In genomic region chr10:110357252-110357780, GRCh38 we compare ENCODE assay signal across 1 cellular context.
TF ChIP-seq lines count a peak whose summit lies in the region.

No MANE protein-coding gene starts in this region.

TF ChIP-seq in GM12878, 131 proteins besides CTCF, POLR2A, EP300 and RAD21 (continued from another document and continues in another):
- TF ChIP-seq RAD51 (IDR thresholded peaks at IDR 0.05): peak; percentile 96
- TF ChIP-seq ZNF622 (IDR thresholded peaks at IDR 0.05): no peak
- no peak for TF ChIP-seq NR2C1 (IDR thresholded peaks at IDR 0.05)
- TF ChIP-seq STAT3 (IDR thresholded peaks at IDR 0.05; ENCODE audit: low read depth, low read length): no peak
- TF ChIP-seq GATAD2B (conservative IDR thresholded peaks at IDR 0.05; ENCODE audit: low read depth): peak; percentile 6
- TF ChIP-seq CEBPB (IDR thresholded peaks at IDR 0.05; ENCODE audit: borderline replicate concordance in 1 of 2, low read depth in 2 of 2, low read length in 2 of 2): no peak
- TF ChIP-seq IRF5 (IDR thresholded peaks at IDR 0.05; ENCODE audit: borderline replicate concordance): no peak
- no peak for TF ChIP-seq FOS (IDR thresholded peaks at IDR 0.05; ENCODE audit: borderline replicate concordance, extremely low read depth, insufficient read length)
- TF ChIP-seq, protein P1, sequence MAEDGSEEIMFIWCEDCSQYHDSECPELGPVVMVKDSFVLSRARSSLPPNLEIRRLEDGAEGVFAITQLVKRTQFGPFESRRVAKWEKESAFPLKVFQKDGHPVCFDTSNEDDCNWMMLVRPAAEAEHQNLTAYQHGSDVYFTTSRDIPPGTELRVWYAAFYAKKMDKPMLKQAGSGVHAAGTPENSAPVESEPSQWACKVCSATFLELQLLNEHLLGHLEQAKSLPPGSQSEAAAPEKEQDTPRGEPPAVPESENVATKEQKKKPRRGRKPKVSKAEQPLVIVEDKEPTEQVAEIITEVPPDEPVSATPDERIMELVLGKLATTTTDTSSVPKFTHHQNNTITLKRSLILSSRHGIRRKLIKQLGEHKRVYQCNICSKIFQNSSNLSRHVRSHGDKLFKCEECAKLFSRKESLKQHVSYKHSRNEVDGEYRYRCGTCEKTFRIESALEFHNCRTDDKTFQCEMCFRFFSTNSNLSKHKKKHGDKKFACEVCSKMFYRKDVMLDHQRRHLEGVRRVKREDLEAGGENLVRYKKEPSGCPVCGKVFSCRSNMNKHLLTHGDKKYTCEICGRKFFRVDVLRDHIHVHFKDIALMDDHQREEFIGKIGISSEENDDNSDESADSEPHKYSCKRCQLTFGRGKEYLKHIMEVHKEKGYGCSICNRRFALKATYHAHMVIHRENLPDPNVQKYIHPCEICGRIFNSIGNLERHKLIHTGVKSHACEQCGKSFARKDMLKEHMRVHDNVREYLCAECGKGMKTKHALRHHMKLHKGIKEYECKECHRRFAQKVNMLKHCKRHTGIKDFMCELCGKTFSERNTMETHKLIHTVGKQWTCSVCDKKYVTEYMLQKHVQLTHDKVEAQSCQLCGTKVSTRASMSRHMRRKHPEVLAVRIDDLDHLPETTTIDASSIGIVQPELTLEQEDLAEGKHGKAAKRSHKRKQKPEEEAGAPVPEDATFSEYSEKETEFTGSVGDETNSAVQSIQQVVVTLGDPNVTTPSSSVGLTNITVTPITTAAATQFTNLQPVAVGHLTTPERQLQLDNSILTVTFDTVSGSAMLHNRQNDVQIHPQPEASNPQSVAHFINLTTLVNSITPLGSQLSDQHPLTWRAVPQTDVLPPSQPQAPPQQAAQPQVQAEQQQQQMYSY (CRISPR knock-in tag; IDR thresholded peaks at IDR 0.05): no peak
- TF ChIP-seq SMAD1 (IDR thresholded peaks at IDR 0.05; ENCODE audit: low read depth, partially characterized antibody): no peak
- peak; percentile 77 for TF ChIP-seq USF2 (IDR thresholded peaks at IDR 0.05; ENCODE audit: borderline replicate concordance, low read depth, low read length)
- TF ChIP-seq TBL1XR1 (IDR thresholded peaks at IDR 0.05; ENCODE audit: low read depth, low read length): peak; percentile 36
- TF ChIP-seq, protein P2, sequence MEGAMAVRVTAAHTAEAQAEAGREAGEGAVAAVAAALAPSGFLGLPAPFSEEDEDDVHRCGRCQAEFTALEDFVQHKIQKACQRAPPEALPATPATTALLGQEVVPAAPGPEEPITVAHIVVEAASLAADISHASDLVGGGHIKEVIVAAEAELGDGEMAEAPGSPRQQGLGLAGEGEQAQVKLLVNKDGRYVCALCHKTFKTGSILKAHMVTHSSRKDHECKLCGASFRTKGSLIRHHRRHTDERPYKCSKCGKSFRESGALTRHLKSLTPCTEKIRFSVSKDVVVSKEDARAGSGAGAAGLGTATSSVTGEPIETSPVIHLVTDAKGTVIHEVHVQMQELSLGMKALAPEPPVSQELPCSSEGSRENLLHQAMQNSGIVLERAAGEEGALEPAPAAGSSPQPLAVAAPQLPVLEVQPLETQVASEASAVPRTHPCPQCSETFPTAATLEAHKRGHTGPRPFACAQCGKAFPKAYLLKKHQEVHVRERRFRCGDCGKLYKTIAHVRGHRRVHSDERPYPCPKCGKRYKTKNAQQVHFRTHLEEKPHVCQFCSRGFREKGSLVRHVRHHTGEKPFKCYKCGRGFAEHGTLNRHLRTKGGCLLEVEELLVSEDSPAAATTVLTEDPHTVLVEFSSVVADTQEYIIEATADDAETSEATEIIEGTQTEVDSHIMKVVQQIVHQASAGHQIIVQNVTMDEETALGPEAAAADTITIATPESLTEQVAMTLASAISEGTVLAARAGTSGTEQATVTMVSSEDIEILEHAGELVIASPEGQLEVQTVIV (IDR thresholded peaks at IDR 0.05; ENCODE audit: borderline replicate concordance, partially characterized antibody): no peak
- no peak; the same call in 1 of the 2 replicates for TF ChIP-seq POLR2AphosphoS2 (IDR thresholded peaks at IDR 0.05; ENCODE audit: low read depth, low read length)
- TF ChIP-seq ZNF274 (IDR thresholded peaks at IDR 0.05; ENCODE audit: insufficient read depth, insufficient read length): no peak
- peak; percentile 88 for TF ChIP-seq TCF12 (IDR thresholded peaks at IDR 0.05; ENCODE audit: low read depth, low read length)
- TF ChIP-seq SUPT20H (IDR thresholded peaks at IDR 0.05; ENCODE audit: borderline replicate concordance, control insufficient read depth, low read depth, low read length): no peak
- TF ChIP-seq MYC (IDR thresholded peaks at IDR 0.05; ENCODE audit: insufficient read depth, insufficient read length, insufficient replicate concordance, low read length, severe bottlenecking): no peak
- no peak for TF ChIP-seq FOXM1 (IDR thresholded peaks at IDR 0.05; ENCODE audit: low read depth, low read length)
- peak; percentile 21; the same call in 1 of the 2 replicates for TF ChIP-seq MEF2A (IDR thresholded peaks at IDR 0.05; ENCODE audit: insufficient read depth, low read depth, low read length)
- no peak for TF ChIP-seq ZBTB11 (CRISPR knock-in tag; IDR thresholded peaks at IDR 0.05)
- no peak for TF ChIP-seq MEF2B (IDR thresholded peaks at IDR 0.05; ENCODE audit: partially characterized antibody, poor library complexity, severe bottlenecking)
- TF ChIP-seq CEBPZ (IDR thresholded peaks at IDR 0.05; ENCODE audit: low read depth, low read length): no peak
- TF ChIP-seq BCL11A (IDR thresholded peaks at IDR 0.05; ENCODE audit: low read depth, low read length): peak; percentile 65; the same call in 1 of the 2 replicates
- TF ChIP-seq STAT1 (conservative IDR thresholded peaks at IDR 0.05): no peak
- TF ChIP-seq HDAC6 (IDR thresholded peaks at IDR 0.05; ENCODE audit: unreplicated experiment): no peak
- no peak for TF ChIP-seq BRCA1 (IDR thresholded peaks at IDR 0.05; ENCODE audit: low read depth, low read length)
- no peak for TF ChIP-seq YY1 (IDR thresholded peaks at IDR 0.05; ENCODE audit: low read depth, low read length)
- no peak for TF ChIP-seq ASH2L (IDR thresholded peaks at IDR 0.05; ENCODE audit: borderline replicate concordance, low read depth)
- peak; percentile 75; the same call in 1 of the 2 replicates for TF ChIP-seq CREM (IDR thresholded peaks at IDR 0.05; ENCODE audit: low read depth)
- TF ChIP-seq ETV6 (conservative IDR thresholded peaks at IDR 0.05 in 1 of 2, IDR thresholded peaks at IDR 0.05 in 1 of 2; ENCODE audit: borderline replicate concordance in 1 of 2, low read depth in 1 of 2): peak in 1 of 2 experiments; percentile 60; a peak in 1 of 4 replicates
- TF ChIP-seq, protein P3, sequence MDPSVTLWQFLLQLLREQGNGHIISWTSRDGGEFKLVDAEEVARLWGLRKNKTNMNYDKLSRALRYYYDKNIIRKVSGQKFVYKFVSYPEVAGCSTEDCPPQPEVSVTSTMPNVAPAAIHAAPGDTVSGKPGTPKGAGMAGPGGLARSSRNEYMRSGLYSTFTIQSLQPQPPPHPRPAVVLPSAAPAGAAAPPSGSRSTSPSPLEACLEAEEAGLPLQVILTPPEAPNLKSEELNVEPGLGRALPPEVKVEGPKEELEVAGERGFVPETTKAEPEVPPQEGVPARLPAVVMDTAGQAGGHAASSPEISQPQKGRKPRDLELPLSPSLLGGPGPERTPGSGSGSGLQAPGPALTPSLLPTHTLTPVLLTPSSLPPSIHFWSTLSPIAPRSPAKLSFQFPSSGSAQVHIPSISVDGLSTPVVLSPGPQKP (IDR thresholded peaks at IDR 0.05; ENCODE audit: low read depth, low read length): no peak
- no peak for TF ChIP-seq ESRRA (IDR thresholded peaks at IDR 0.05; ENCODE audit: low read length)
- no peak; the same call in 1 of the 2 replicates for TF ChIP-seq ZBED1 (IDR thresholded peaks at IDR 0.05; ENCODE audit: borderline replicate concordance)
- TF ChIP-seq BMI1 (IDR thresholded peaks at IDR 0.05; ENCODE audit: borderline replicate concordance): no peak
- TF ChIP-seq NR2F1 (conservative IDR thresholded peaks at IDR 0.05): no peak
- 0 out of 2 replicates have a peak, but pooled peaks have one; percentile 9 for TF ChIP-seq MLLT1 (IDR thresholded peaks at IDR 0.05)
- no peak for TF ChIP-seq HDAC2 (IDR thresholded peaks at IDR 0.05)
- no peak for TF ChIP-seq HSF1 (IDR thresholded peaks at IDR 0.05; ENCODE audit: low read depth, low read length)
- no peak for TF ChIP-seq EED (IDR thresholded peaks at IDR 0.05; ENCODE audit: low read depth)
